In the genomic region with DNA sequence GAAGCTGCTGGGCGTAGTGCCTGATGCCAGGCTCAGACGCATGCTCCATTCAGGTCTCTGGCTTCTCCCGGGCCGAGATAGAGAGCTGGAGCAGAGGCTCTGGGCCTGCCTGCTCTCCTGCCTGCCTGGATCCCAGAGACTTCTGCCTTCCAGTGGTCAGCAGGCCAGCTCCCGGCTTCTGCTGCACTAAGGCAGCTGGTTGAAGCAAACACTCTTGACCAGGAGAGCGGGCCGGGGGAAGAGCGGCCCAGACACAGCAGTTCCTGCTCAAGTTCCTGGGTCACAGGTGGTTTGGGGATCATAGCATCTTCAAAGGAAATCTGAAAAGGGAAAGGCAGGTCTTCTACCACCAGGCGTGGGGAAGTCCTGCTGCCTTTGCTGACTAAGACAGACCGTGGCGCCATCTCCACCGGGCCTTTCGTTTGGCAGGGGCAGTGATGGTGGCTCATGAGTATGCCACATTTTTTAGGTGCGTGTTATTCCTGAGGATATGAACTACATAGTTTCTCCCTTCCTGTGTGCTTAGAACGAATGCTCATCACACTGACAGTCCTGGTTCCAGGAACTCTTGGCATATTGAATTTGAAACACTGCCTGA, we compare ENCODE assay signal across 1 cellular context.
TF ChIP-seq lines count a peak whose summit lies in the region.

No MANE protein-coding gene starts in this region.

TF ChIP-seq in K562, 482 proteins besides CTCF, POLR2A, EP300 and RAD21:
- TF ChIP-seq RBFOX2 (IDR thresholded peaks at IDR 0.05; ENCODE audit: low read depth, low read length) (no peak), FOXP1 (CRISPR knock-in tag; IDR thresholded peaks at IDR 0.05) (no peak), POLR3G (IDR thresholded peaks at IDR 0.05; ENCODE audit: extremely low read depth, insufficient read length, insufficient replicate concordance) (no peak), THRAP3 (IDR thresholded peaks at IDR 0.05; ENCODE audit: borderline replicate concordance) (no peak), MXI1 (IDR thresholded peaks at IDR 0.05; ENCODE audit: low read depth, low read length) (no peak), SETDB1 (IDR thresholded peaks at IDR 0.05; ENCODE audit: low read length) (no peak), ZNF79 (CRISPR knock-in tag; IDR thresholded peaks at IDR 0.05; ENCODE audit: low read depth) (no peak), ZNF311 (CRISPR knock-in tag; IDR thresholded peaks at IDR 0.05) (no peak), FOXA3 (CRISPR knock-in tag; conservative IDR thresholded peaks at IDR 0.05 in 1 of 2, IDR thresholded peaks at IDR 0.05 in 1 of 2) (no peak), ZNF699 (CRISPR knock-in tag; IDR thresholded peaks at IDR 0.05; ENCODE audit: insufficient replicate concordance) (no peak), CBFB (CRISPR knock-in tag; IDR thresholded peaks at IDR 0.05) (no peak), POLR2AphosphoS5 (IDR thresholded peaks at IDR 0.05; ENCODE audit: control insufficient read depth, insufficient read depth, low read depth, low read length) (no peak), TCFL5 (CRISPR knock-in tag; conservative IDR thresholded peaks at IDR 0.05) (no peak)
- TF ChIP-seq, protein P1, sequence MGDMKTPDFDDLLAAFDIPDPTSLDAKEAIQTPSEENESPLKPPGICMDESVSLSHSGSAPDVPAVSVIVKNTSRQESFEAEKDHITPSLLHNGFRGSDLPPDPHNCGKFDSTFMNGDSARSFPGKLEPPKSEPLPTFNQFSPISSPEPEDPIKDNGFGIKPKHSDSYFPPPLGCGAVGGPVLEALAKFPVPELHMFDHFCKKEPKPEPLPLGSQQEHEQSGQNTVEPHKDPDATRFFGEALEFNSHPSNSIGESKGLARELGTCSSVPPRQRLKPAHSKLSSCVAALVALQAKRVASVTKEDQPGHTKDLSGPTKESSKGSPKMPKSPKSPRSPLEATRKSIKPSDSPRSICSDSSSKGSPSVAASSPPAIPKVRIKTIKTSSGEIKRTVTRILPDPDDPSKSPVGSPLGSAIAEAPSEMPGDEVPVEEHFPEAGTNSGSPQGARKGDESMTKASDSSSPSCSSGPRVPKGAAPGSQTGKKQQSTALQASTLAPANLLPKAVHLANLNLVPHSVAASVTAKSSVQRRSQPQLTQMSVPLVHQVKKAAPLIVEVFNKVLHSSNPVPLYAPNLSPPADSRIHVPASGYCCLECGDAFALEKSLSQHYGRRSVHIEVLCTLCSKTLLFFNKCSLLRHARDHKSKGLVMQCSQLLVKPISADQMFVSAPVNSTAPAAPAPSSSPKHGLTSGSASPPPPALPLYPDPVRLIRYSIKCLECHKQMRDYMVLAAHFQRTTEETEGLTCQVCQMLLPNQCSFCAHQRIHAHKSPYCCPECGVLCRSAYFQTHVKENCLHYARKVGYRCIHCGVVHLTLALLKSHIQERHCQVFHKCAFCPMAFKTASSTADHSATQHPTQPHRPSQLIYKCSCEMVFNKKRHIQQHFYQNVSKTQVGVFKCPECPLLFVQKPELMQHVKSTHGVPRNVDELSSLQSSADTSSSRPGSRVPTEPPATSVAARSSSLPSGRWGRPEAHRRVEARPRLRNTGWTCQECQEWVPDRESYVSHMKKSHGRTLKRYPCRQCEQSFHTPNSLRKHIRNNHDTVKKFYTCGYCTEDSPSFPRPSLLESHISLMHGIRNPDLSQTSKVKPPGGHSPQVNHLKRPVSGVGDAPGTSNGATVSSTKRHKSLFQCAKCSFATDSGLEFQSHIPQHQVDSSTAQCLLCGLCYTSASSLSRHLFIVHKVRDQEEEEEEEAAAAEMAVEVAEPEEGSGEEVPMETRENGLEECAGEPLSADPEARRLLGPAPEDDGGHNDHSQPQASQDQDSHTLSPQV (IDR thresholded peaks at IDR 0.05), result no peak
- TF ChIP-seq, protein P2, sequence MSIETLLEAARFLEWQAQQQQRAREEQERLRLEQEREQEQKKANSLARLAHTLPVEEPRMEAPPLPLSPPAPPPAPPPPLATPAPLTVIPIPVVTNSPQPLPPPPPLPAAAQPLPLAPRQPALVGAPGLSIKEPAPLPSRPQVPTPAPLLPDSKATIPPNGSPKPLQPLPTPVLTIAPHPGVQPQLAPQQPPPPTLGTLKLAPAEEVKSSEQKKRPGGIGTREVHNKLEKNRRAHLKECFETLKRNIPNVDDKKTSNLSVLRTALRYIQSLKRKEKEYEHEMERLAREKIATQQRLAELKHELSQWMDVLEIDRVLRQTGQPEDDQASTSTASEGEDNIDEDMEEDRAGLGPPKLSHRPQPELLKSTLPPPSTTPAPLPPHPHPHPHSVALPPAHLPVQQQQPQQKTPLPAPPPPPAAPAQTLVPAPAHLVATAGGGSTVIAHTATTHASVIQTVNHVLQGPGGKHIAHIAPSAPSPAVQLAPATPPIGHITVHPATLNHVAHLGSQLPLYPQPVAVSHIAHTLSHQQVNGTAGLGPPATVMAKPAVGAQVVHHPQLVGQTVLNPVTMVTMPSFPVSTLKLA (conservative IDR thresholded peaks at IDR 0.05), result no peak
- TF ChIP-seq, protein P3, sequence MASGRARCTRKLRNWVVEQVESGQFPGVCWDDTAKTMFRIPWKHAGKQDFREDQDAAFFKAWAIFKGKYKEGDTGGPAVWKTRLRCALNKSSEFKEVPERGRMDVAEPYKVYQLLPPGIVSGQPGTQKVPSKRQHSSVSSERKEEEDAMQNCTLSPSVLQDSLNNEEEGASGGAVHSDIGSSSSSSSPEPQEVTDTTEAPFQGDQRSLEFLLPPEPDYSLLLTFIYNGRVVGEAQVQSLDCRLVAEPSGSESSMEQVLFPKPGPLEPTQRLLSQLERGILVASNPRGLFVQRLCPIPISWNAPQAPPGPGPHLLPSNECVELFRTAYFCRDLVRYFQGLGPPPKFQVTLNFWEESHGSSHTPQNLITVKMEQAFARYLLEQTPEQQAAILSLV (tag; IDR thresholded peaks at IDR 0.05), result no peak
